In genomic region chrX:13432376-13432775, GRCh38 we compare ENCODE assay signal across 9 cellular contexts.
DNase-seq lines count a peak whose midpoint lies in the region; ATAC-seq, FAIRE-seq and TF ChIP-seq lines count a peak whose summit lies in the region.
"Had no signal": no experiment of that assay in that cellular context is flagged by ENCODE, and none has a peak within 500 bp of the region (broad histone marks: within the 10 kb centered on the region; RNA-seq: fewer than 3 reads in every experiment).

No MANE protein-coding gene starts in this region.

- H3K27me3 ChIP-seq in body of pancreas (no peaks in the 10 kb centered on the region), right atrium auricular region (no peaks in the 10 kb centered on the region), smooth muscle cell (ENCODE audit: low read depth) (no peaks in the 10 kb centered on the region)

- peak overlapping the region; percentile 46 for H2AFZ ChIP-seq in smooth muscle cell (ENCODE audit: low read depth)

- TF ChIP-seq CTCF in body of pancreas (IDR thresholded peaks at IDR 0.05) (no peak), right atrium auricular region (IDR thresholded peaks at IDR 0.05) (no peak), smooth muscle cell (IDR thresholded peaks at IDR 0.05; ENCODE audit: borderline replicate concordance, insufficient read depth, poor library complexity, severe bottlenecking) (no peak)

- H3K36me3 ChIP-seq in body of pancreas (replicated peaks in 1 of 2; ENCODE audit: insufficient read depth in 1 of 2, low read depth in 2 of 2) (no peaks in the 10 kb centered on the region), right atrium auricular region (no peaks in the 10 kb centered on the region), smooth muscle cell (ENCODE audit: low read depth) (no peaks in the 10 kb centered on the region)

- H3K9me3 ChIP-seq in body of pancreas: no peaks in the 10 kb centered on the region
- no peaks in the 10 kb centered on the region for H3K9me3 ChIP-seq in right atrium auricular region
- H3K9me3 ChIP-seq in smooth muscle cell (replicated peaks; ENCODE audit: low read depth): no peaks in the 10 kb centered on the region

- 0 to 8% methylated on average over 1 of the region's 1 CpG for WGBS in body of pancreas, 2 donors
- 42% methylated on average over 1 of the region's 1 CpG for WGBS in smooth muscle cell (ENCODE audit: low lambda C conversion rate)

- no peak for DNase-seq in GM19239 (ENCODE audit: insufficient read length, low spot score)
- DNase-seq in body of pancreas: peak in 3 of 4 donors; percentile 10 to 37 (median 28)
- DNase-seq in right atrium auricular region (ENCODE audit: low spot score): no peak
- DNase-seq in smooth muscle cell (lab: John Stamatoyannopoulos, UW; ENCODE audit: unreplicated experiment): no peak
- DNase-seq in stimulated activated CD4-positive, alpha-beta T cell treated with anti-CD3 and anti-CD28 coated beads, Interleukin-2, amount 100 ng/mL, for 48 hours: no peak
- DNase-seq: NCI-H524 treated with DMSO at 0.1 percent for 48 hours had no signal

- H3K9ac ChIP-seq in smooth muscle cell (ENCODE audit: low read depth): peak overlapping the region; percentile 1

- TF ChIP-seq POLR2A in body of pancreas (IDR thresholded peaks at IDR 0.05): no peak

- intact Hi-C loops in body of pancreas (cut with DNase I): no loop called here

- H3K4me2 ChIP-seq in smooth muscle cell: no peak overlapping the region

- H3K4me1 ChIP-seq in body of pancreas (no peaks in the 10 kb centered on the region), right atrium auricular region (peaks cover 0 to 11% of the 10 kb centered on the region in 2 donors), smooth muscle cell (ENCODE audit: low read depth) (peaks cover 7% of the 10 kb centered on the region)

- H3K27ac ChIP-seq in body of pancreas (peak overlapping the region in 1 of 4 donors; percentile 6), right atrium auricular region (peak overlapping the region; percentile 46 to 52), smooth muscle cell (ENCODE audit: low read depth) (peak overlapping the region; percentile 73)

- peaks cover 5% of the 10 kb centered on the region for H3F3A ChIP-seq in smooth muscle cell (ENCODE audit: low read depth)

- ATAC-seq in body of pancreas (no peak), HG02798 (IDR thresholded peaks at IDR 0.05; ENCODE audit: poor library complexity, unreplicated experiment) (no peak), GM18517 (IDR thresholded peaks at IDR 0.05; ENCODE audit: unreplicated experiment) (no peak), HG02870 (IDR thresholded peaks at IDR 0.05; ENCODE audit: unreplicated experiment) (no peak)

- H3K79me2 ChIP-seq in smooth muscle cell (ENCODE audit: low read depth): no peaks in the 10 kb centered on the region

- H3K4me3 ChIP-seq in body of pancreas: no peak overlapping the region
- no peak overlapping the region for H3K4me3 ChIP-seq in right atrium auricular region
- H3K4me3 ChIP-seq in smooth muscle cell: no peak overlapping the region

- no peaks in the 10 kb centered on the region for H4K20me1 ChIP-seq in smooth muscle cell (ENCODE audit: low read depth)

- FAIRE-seq in GM19239 (lab: Jason Lieb, UNC): peak; percentile 96

Comparison
In these comparisons a context has a peak if more than half of its experiments do, and no peak if none do; other contexts are left out.
1. DNase-seq: peak in body of pancreas (3 of 4); none in GM19239 (single experiment), right atrium auricular region (single experiment), smooth muscle cell (single experiment) and stimulated activated CD4-positive, alpha-beta T cell treated with anti-CD3 and anti-CD28 coated beads, Interleukin-2, amount 100 ng/mL, for 48 hours (0 of 2).